ENCODE assay signal across 24 cellular contexts in genomic region chr6:164398647-164399046, GRCh38.
DNase-seq lines count a peak whose midpoint lies in the region; ATAC-seq, FAIRE-seq and TF ChIP-seq lines count a peak whose summit lies in the region.
"Had no signal": no experiment of that assay in that cellular context is flagged by ENCODE, and none has a peak within 500 bp of the region (broad histone marks: within the 10 kb centered on the region; RNA-seq: fewer than 3 reads in every experiment).

No MANE protein-coding gene starts in this region.

- no peak overlapping the region for H3K14ac ChIP-seq in trophoblast cell (ENCODE audit: low read length)

- WGBS in pancreas, 2 donors: 63 to 70% methylated on average over 1 of the region's 1 CpG
- WGBS in trophoblast cell (ENCODE audit: extremely low coverage, insufficient coverage, insufficient read length): no CpG with 5 or more reads among the region's 1 CpG

- no peaks in the 10 kb centered on the region for H3K79me2 ChIP-seq in trophoblast cell (ENCODE audit: control insufficient read depth, insufficient read depth, low read length, poor library complexity)

- no peak overlapping the region for H3K23ac ChIP-seq in trophoblast cell (ENCODE audit: low read length)

- DNase-seq in left ventricle myocardium inferior (no peak), left cardiac atrium (no peak), bronchial epithelial cell (ENCODE audit: low read depth) (peak; percentile 16), midbrain (lab: John Stamatoyannopoulos, UW) (peak; percentile 14), pancreas (no peak), NCI-H1930 (lab: John Stamatoyannopoulos, UW) (no peak), trophoblast cell (no peak)
- DNase-seq: 8988T; CD4-positive, alpha-beta T cell; COR-L47; DMS53; Kasumi-1; NCI-H1092 treated with DMSO at 0.1 percent for 48 hours; NCI-H1436; NCI-H187; NCI-H2107; NCI-H524; NCI-H774; PC-9 had no signal

- peak overlapping the region; percentile 15 for H3K4me3 ChIP-seq in left ventricle myocardium inferior
- H3K4me3 ChIP-seq in bronchial epithelial cell (ENCODE audit: low read depth, low read length): no peak overlapping the region
- H3K4me3 ChIP-seq in pancreas: no peak overlapping the region
- no peak overlapping the region for H3K4me3 ChIP-seq in trophoblast cell (ENCODE audit: low read depth, low read length)
- H3K4me3 ChIP-seq: BLaER1 treated with 17β-estradiol and CSF1 and Interleukin-3, amounts not matched to agents 10 nM and 100 nM; PC-9; SJSA1 had no signal

- peaks cover 9% of the 10 kb centered on the region for H3K4me1 ChIP-seq in left ventricle myocardium inferior
- H3K4me1 ChIP-seq in pancreas: no peaks in the 10 kb centered on the region
- no peaks in the 10 kb centered on the region for H3K4me1 ChIP-seq in trophoblast cell (ENCODE audit: control insufficient read depth in 1 of 2, insufficient read depth in 2 of 2, low read length in 2 of 2)
- H3K4me1 ChIP-seq: SJSA1 had no signal

- H3K18ac ChIP-seq in trophoblast cell (ENCODE audit: low read length): no peak overlapping the region

- H3K9me3 ChIP-seq in left ventricle myocardium inferior (replicated peaks): no peaks in the 10 kb centered on the region
- no peaks in the 10 kb centered on the region for H3K9me3 ChIP-seq in pancreas
- H3K9me3 ChIP-seq in trophoblast cell (ENCODE audit: insufficient read depth, low read depth, low read length): no peaks in the 10 kb centered on the region
- H3K9me3 ChIP-seq: SJSA1 had no signal

- H2BK12ac ChIP-seq in trophoblast cell (ENCODE audit: low read length): no peak overlapping the region

- H3K36me3 ChIP-seq in left ventricle myocardium inferior (no peaks in the 10 kb centered on the region), bronchial epithelial cell (ENCODE audit: control insufficient read depth, insufficient read depth, low read length) (no peaks in the 10 kb centered on the region), pancreas (no peaks in the 10 kb centered on the region), trophoblast cell (ENCODE audit: control insufficient read depth in 1 of 2, insufficient read depth in 2 of 2, low read length in 2 of 2) (no peaks in the 10 kb centered on the region)
- H3K36me3 ChIP-seq: BLaER1 treated with 17β-estradiol and CSF1 and Interleukin-3, amounts not matched to agents 10 nM and 100 nM; SJSA1 had no signal

- H4K8ac ChIP-seq in trophoblast cell (ENCODE audit: low read depth, low read length): no peak overlapping the region

- intact Hi-C loops in left ventricle myocardium inferior (cut with micrococcal nuclease): no loop called here
- intact Hi-C loops in left cardiac atrium (cut with DNase I): no loop called here
- intact Hi-C loops in pancreas (cut with DNase I): no loop called here

- TF ChIP-seq CTCF in left ventricle myocardium inferior (IDR thresholded peaks at IDR 0.05; ENCODE audit: borderline replicate concordance) (no peak), bronchial epithelial cell (IDR thresholded peaks at IDR 0.05; ENCODE audit: insufficient read depth, low read length, severe bottlenecking) (no peak), pancreas (IDR thresholded peaks at IDR 0.05) (no peak)

- H4K12ac ChIP-seq in trophoblast cell (ENCODE audit: low read depth, low read length): no peak overlapping the region

- no peaks in the 10 kb centered on the region for H3K79me1 ChIP-seq in trophoblast cell (ENCODE audit: low read length)

- H2AK5ac ChIP-seq in trophoblast cell (ENCODE audit: low read length): no peak overlapping the region

- no peak overlapping the region for H3K9ac ChIP-seq in trophoblast cell (ENCODE audit: low read length)
- H3K9ac ChIP-seq: BLaER1 treated with 17β-estradiol and CSF1 and Interleukin-3, amounts not matched to agents 10 nM and 100 nM had no signal

- H2AFZ ChIP-seq in trophoblast cell (ENCODE audit: insufficient read depth, low read length, poor library complexity): no peak overlapping the region
- H2AFZ ChIP-seq: PC-9 had no signal

- no peak overlapping the region for H4K91ac ChIP-seq in trophoblast cell (ENCODE audit: low read depth, low read length)

- no peak for ATAC-seq in left cardiac atrium
- ATAC-seq in pancreas: no peak
- ATAC-seq: Right ventricle myocardium inferior had no signal

- no peak overlapping the region for H3K4me2 ChIP-seq in trophoblast cell (ENCODE audit: low read length)
- H3K4me2 ChIP-seq: BLaER1 treated with 17β-estradiol and CSF1 and Interleukin-3, amounts not matched to agents 10 nM and 100 nM; PC-9 had no signal

- FAIRE-seq in bronchial epithelial cell (lab: Jason Lieb, UNC) (no peak), pancreas (lab: Jason Lieb, UNC) (no peak)
- FAIRE-seq: GM18507, H54 had no signal

- H2BK5ac ChIP-seq in trophoblast cell (ENCODE audit: low read depth, low read length, poor library complexity): no peak overlapping the region

- no peak overlapping the region for H3K4ac ChIP-seq in trophoblast cell (ENCODE audit: low read depth, low read length)

- no peak overlapping the region for H2BK120ac ChIP-seq in trophoblast cell (ENCODE audit: insufficient read depth, low read length, poor library complexity)

- H3K27me3 ChIP-seq in left ventricle myocardium inferior (ENCODE audit: low read depth) (no peaks in the 10 kb centered on the region), bronchial epithelial cell (ENCODE audit: control insufficient read depth, insufficient read depth, low read length) (no peaks in the 10 kb centered on the region), pancreas (no peaks in the 10 kb centered on the region), trophoblast cell (ENCODE audit: insufficient read depth, low read length) (no peaks in the 10 kb centered on the region)
- H3K27me3 ChIP-seq: BLaER1 treated with 17β-estradiol and CSF1 and Interleukin-3, amounts not matched to agents 10 nM and 100 nM; SJSA1 had no signal

- peak overlapping the region; percentile 4 for H3K27ac ChIP-seq in left ventricle myocardium inferior (replicated peaks)
- H3K27ac ChIP-seq in pancreas: no peak overlapping the region
- H3K27ac ChIP-seq in trophoblast cell (ENCODE audit: low read depth, low read length): no peak overlapping the region
- H3K27ac ChIP-seq: BLaER1 treated with 17β-estradiol and CSF1 and Interleukin-3, amounts not matched to agents 10 nM and 100 nM; PC-9; SJSA1 had no signal

Comparison
In these comparisons a context has a peak if more than half of its experiments do, and no peak if none do; other contexts are left out.
1. DNase-seq: peak in bronchial epithelial cell (single experiment) and midbrain (single experiment); none in left ventricle myocardium inferior (single experiment), left cardiac atrium (single experiment), pancreas (0 of 6), NCI-H1930 (0 of 2) and trophoblast cell (0 of 2).